ENCODE assay signal across 4 cellular contexts in genomic region chr9:120536094-120536493, GRCh38.
"Had no signal": no experiment of that assay in that cellular context is flagged by ENCODE, and none has a peak within 500 bp of the region (broad histone marks: within the 10 kb centered on the region; RNA-seq: fewer than 3 reads in every experiment).

No MANE protein-coding gene starts in this region.

- H2AFZ ChIP-seq: GM23338 had no signal

- ATAC-seq: GM23338 had no signal

- H3K4me3 ChIP-seq: GM23338 had no signal

- H3K4me2 ChIP-seq: GM23338 had no signal

- H3K9me3 Mint-ChIP-seq: GM23338 had no signal

- H3K4me3 Mint-ChIP-seq: GM23338, H9 had no signal

- DNase-seq: H9, HCEC 1CT, IMR-90 had no signal

- H3K27ac Mint-ChIP-seq: GM23338, H9 had no signal
